ENCODE assay signal across 1 cellular context in genomic region chr13:93116809-93117208, GRCh38.
TF ChIP-seq lines count a peak whose summit lies in the region.

No MANE protein-coding gene starts in this region.

TF ChIP-seq in H1, 55 proteins besides CTCF, POLR2A, EP300 and RAD21 (continued from another document):
- no peak for TF ChIP-seq CBX8 (IDR thresholded peaks at IDR 0.05; ENCODE audit: borderline replicate concordance, low read depth, low read length)
- no peak for TF ChIP-seq CHD1 (IDR thresholded peaks at IDR 0.05; ENCODE audit: low read depth, low read length)
- TF ChIP-seq RNF2 (IDR thresholded peaks at IDR 0.05; ENCODE audit: borderline replicate concordance, low read depth, low read length, missing control alignments, poor library complexity, severe bottlenecking), result no peak
- TF ChIP-seq KDM1A (IDR thresholded peaks at IDR 0.05; ENCODE audit: borderline replicate concordance, low read length), result no peak
- TF ChIP-seq TBP (IDR thresholded peaks at IDR 0.05; ENCODE audit: low read depth, low read length), result no peak
- TF ChIP-seq KDM4A (IDR thresholded peaks at IDR 0.05; ENCODE audit: low read depth, low read length, severe bottlenecking), result no peak
- no peak for TF ChIP-seq RFX5 (IDR thresholded peaks at IDR 0.05; ENCODE audit: borderline replicate concordance, low read depth, low read length)
- no peak for TF ChIP-seq CEBPB (IDR thresholded peaks at IDR 0.05; ENCODE audit: low read depth, low read length)
- TF ChIP-seq CBX5 (IDR thresholded peaks at IDR 0.05; ENCODE audit: low read depth, low read length), result no peak
